Comparison of ENCODE assay signal across 8 cellular contexts in the genomic region with DNA sequence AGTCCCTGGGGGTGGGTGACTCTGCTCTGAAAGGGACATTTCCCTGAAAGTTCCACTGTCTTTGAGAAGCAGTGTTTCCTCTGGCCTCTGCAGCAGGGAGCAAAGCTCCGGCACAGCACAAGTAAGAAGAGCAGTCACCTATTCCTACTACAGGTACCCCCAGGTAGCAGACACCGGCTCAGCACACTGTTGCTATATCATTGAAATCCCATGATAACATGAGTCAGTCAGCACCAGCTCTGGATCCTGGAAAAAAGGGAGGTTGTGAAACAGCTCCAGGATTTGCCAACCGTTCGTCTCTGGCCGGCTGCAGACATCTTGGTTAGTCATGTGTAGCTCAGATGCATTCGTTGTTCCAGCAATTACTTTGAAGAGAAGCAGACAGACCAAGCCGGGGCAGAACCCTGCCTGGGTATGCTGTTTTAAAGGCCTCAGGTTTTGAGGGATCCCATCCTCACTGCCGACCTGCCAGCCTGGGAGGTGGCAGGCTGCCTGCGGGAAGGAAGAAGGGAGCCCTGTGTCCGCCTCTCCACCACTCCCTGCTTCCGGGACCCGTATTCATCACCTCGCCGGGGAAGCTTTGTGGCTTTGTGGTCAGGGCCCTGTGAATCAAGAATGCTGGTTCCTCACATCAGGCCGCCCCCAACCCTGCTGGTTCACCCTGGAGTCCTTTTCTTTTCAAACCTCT.
A peak's percentile ranks its signal among the peaks of the same experiment; 100 is the strongest.
DNase-seq lines count a peak whose midpoint lies in the region; ATAC-seq and TF ChIP-seq lines count a peak whose summit lies in the region.

No MANE protein-coding gene starts in this region.

- no peaks in the 10 kb centered on the region for H3K27me3 ChIP-seq in right atrium auricular region

- intact Hi-C loops in Right ventricle myocardium superior (cut with DNase I) = no loop called here

- no peaks in the 10 kb centered on the region for H3K36me3 ChIP-seq in right atrium auricular region

- ATAC-seq in Right ventricle myocardium superior (ENCODE audit: poor library complexity) = no peak
- ATAC-seq in central memory CD8-positive, alpha-beta T cell (replicated peaks; ENCODE audit: extremely low read depth, poor library complexity, severe bottlenecking) = peak; percentile 52

- no peaks in the 10 kb centered on the region for H3K4me1 ChIP-seq in right atrium auricular region

- peaks cover 95% of the 10 kb centered on the region for H3K4me1 Mint-ChIP-seq in central memory CD8-positive, alpha-beta T cell

- peak; percentile 77 for DNase-seq in right atrium auricular region (ENCODE audit: low spot score)
- DNase-seq in Right ventricle myocardium superior = no peak
- DNase-seq in activated CD4-positive, alpha-beta T cell treated with anti-CD3 and anti-CD28 coated beads for 1 hour = peak; percentile 26
- DNase-seq in central memory CD8-positive, alpha-beta T cell (ENCODE audit: low spot score in 2 of 2) = peak in 1 of 2 donors; percentile 50
- DNase-seq in renal cortical epithelial cell (ENCODE audit: low read depth) = peak; percentile 96
- DNase-seq in NCI-H69 (lab: John Stamatoyannopoulos, UW) = no peak
- DNase-seq in NCI-H1092 treated with DMSO at 0.1 percent for 48 hours (lab: John Stamatoyannopoulos, UW) = no peak
- no peak for DNase-seq in SHP77 (lab: John Stamatoyannopoulos, UW)

- H3K4me3 ChIP-seq in right atrium auricular region = no peak overlapping the region

- H3K36me3 Mint-ChIP-seq in central memory CD8-positive, alpha-beta T cell (ENCODE audit: insufficient read depth) = peaks cover 31% of the 10 kb centered on the region

- TF ChIP-seq CTCF in right atrium auricular region (IDR thresholded peaks at IDR 0.05) = no peak

- H3K27ac Mint-ChIP-seq in central memory CD8-positive, alpha-beta T cell (ENCODE audit: low read depth) = peak overlapping the region; percentile 88

- H3K27me3 Mint-ChIP-seq in central memory CD8-positive, alpha-beta T cell = no peaks in the 10 kb centered on the region

- H3K9me3 ChIP-seq in right atrium auricular region = peaks cover 0 to 5% of the 10 kb centered on the region in 2 donors

- H3K9me3 Mint-ChIP-seq in central memory CD8-positive, alpha-beta T cell = no peaks in the 10 kb centered on the region

- peak overlapping the region in 1 of 2 donors; percentile 26 for H3K27ac ChIP-seq in right atrium auricular region

- H3K4me3 Mint-ChIP-seq in central memory CD8-positive, alpha-beta T cell = peak overlapping the region; percentile 67

Comparison
In these comparisons a context has a peak if more than half of its experiments do, and no peak if none do; other contexts are left out.
1. DNase-seq: peak in right atrium auricular region (single experiment), activated CD4-positive, alpha-beta T cell treated with anti-CD3 and anti-CD28 coated beads for 1 hour (single experiment) and renal cortical epithelial cell (single experiment); none in Right ventricle myocardium superior (single experiment), NCI-H69 (single experiment), NCI-H1092 treated with DMSO at 0.1 percent for 48 hours (single experiment) and SHP77 (0 of 2).